Comparison of ENCODE assay signal across 8 cellular contexts in the genomic region with DNA sequence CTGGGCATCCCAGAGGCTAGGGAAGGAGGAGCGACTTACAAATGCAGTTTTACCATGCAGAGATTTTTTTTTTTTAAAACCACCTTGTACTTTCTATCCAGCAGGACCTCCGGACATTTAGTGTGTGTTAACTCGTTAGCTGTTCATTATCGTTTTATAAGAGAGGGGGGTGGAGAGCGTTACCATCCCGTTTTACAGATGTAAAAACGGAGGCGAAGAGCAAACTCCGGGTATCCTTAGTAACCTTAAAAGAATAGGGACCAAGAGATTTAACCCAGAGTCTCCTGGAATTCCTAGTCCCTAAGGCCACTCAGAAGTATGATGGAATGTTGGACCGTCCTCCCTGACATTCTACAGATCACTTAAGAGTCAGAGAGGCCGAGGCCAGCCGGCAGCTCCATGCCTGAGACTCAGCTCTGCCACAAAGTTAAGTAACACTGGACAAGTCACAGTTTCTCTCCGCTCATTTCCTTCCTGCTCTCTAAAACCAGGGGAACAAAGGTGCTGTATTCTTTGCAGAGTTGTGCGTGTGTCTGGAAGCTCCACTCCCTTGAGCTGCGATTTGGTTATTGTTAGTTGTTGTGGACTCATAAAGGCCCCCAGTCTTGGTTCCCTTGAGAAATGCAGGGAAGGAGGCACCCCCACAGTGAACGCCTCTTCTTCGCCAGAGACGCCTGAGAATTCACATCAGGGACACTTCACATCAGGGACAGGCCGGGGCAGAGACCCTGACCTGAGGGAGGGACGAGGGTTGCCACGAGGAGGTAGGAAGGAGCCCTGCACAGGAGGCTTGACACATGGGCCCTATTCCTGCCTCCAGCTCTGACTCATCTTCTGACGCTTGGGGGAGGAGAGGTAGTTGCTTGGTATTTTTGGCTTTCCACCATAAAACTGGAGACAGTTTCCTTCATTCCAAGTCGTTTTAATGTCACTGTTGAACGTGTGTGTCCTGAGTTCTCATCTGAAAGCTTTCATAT. TPM values are rescaled to one million over a fixed set of nuclear protein-coding genes. Genes with fewer than 3 reads are reported as not detected.
DNase-seq lines count a peak whose midpoint lies in the region; ATAC-seq and TF ChIP-seq lines count a peak whose summit lies in the region.

No MANE protein-coding gene starts in this region.

- peaks cover 21% of the 10 kb centered on the region for H4K20me1 ChIP-seq in Loucy (ENCODE audit: insufficient read depth, low read length, poor library complexity, severe bottlenecking)

- no peaks in the 10 kb centered on the region for H3K9me2 ChIP-seq in Loucy (replicated peaks; ENCODE audit: low read depth, low read length)

- peak overlapping the region; percentile 83 for H3K4me2 ChIP-seq in Loucy (ENCODE audit: low read depth, low read length, poor library complexity, severe bottlenecking)

- no peak for ATAC-seq in activated T-cell treated with anti-CD3 and anti-CD28 coated beads, Interleukin-2, amount 50 U/mL, for 4 hours
- ATAC-seq in HG02840 (IDR thresholded peaks at IDR 0.05; ENCODE audit: low FRiP score, unreplicated experiment), result no peak

- H3K4me3 ChIP-seq in Loucy (ENCODE audit: low read length, poor library complexity, severe bottlenecking) (peak overlapping the region; percentile 89), foreskin fibroblast (ENCODE audit: low read depth in 1 of 2, low read length in 2 of 2) (peak overlapping the region; percentile 66 to 88)

- no peaks in the 10 kb centered on the region for H3K9me3 Mint-ChIP-seq in activated T-cell treated with anti-CD3 and anti-CD28 coated beads, Interleukin-2, amount 50 U/mL, for 4 hours

- peak overlapping the region; percentile 55 for H2AFZ ChIP-seq in Loucy (ENCODE audit: low read length)

- peaks cover 34% of the 10 kb centered on the region for H3K4me1 Mint-ChIP-seq in activated T-cell treated with anti-CD3 and anti-CD28 coated beads, Interleukin-2, amount 50 U/mL, for 4 hours (ENCODE audit: low read depth)

- peaks cover 52% of the 10 kb centered on the region for H3K79me2 ChIP-seq in Loucy (ENCODE audit: insufficient read depth, low read length)

- no peaks in the 10 kb centered on the region for H3K27me3 ChIP-seq in Loucy (ENCODE audit: insufficient read depth, low read length, poor library complexity, severe bottlenecking)

- H3K4me3 Mint-ChIP-seq in activated T-cell treated with anti-CD3 and anti-CD28 coated beads, Interleukin-2, amount 50 U/mL, for 4 hours, result peak overlapping the region; percentile 92

- peaks cover 35% of the 10 kb centered on the region for H3K4me1 ChIP-seq in Loucy (ENCODE audit: insufficient read depth, low read length, poor library complexity, severe bottlenecking)

- no peaks in the 10 kb centered on the region for H3K36me3 Mint-ChIP-seq in activated T-cell treated with anti-CD3 and anti-CD28 coated beads, Interleukin-2, amount 50 U/mL, for 4 hours (ENCODE audit: insufficient read depth)

- H3K9me3 ChIP-seq in Loucy (ENCODE audit: insufficient read depth, low read depth, low read length), result no peaks in the 10 kb centered on the region

- peak overlapping the region; percentile 76 for H3K9ac ChIP-seq in Loucy (ENCODE audit: low read depth, low read length, poor library complexity, severe bottlenecking)

- TF ChIP-seq CTCF in Loucy (conservative IDR thresholded peaks at IDR 0.05; ENCODE audit: low read length) (no peak), foreskin fibroblast (IDR thresholded peaks at IDR 0.05; ENCODE audit: low read depth, low read length) (no peak)

- peak; percentile 14 for DNase-seq in GDM1 (lab: John Stamatoyannopoulos, UW)
- no peak for DNase-seq in activated T-cell treated with anti-CD3 and anti-CD28 coated beads, Interleukin-2, amount 50 U/mL, for 4 hours
- peak; percentile 80 to 90 for DNase-seq in foreskin fibroblast
- peak; percentile 38 for DNase-seq in occipital lobe (lab: John Stamatoyannopoulos, UW)
- DNase-seq in hippocampal formation (lab: John Stamatoyannopoulos, UW), result no peak
- no peak for DNase-seq in NCI-H2171 treated with DMSO at 0.1 percent for 48 hours (lab: John Stamatoyannopoulos, UW)

- H3F3A ChIP-seq in Loucy (ENCODE audit: low read depth), result 0 out of 2 replicates have a peak, but pooled peaks cover 3% of the 10 kb centered on the region

- no peaks in the 10 kb centered on the region for H3K27me3 Mint-ChIP-seq in activated T-cell treated with anti-CD3 and anti-CD28 coated beads, Interleukin-2, amount 50 U/mL, for 4 hours (ENCODE audit: low read depth)

- H3K36me3 ChIP-seq in Loucy (ENCODE audit: insufficient read depth, low read length), result no peaks in the 10 kb centered on the region

RNA-seq across cellular contexts. Expression of gene DUSP14, which starts 1.2 kb away (rescaled TPM):
- total RNA-seq in activated T-cell treated with anti-CD3 and anti-CD28 coated beads, Interleukin-2, amount 50 U/mL, for 4 hours, result 10 to 100 TPM; 18.2 to 21.8 (median 18.2) TPM
- 11.2 TPM for total RNA-seq in occipital lobe

Comparison
In these comparisons a context has a peak if more than half of its experiments do, and no peak if none do; other contexts are left out.
1. DNase-seq: peak in GDM1 (single experiment), foreskin fibroblast (2 of 2) and occipital lobe (single experiment); none in activated T-cell treated with anti-CD3 and anti-CD28 coated beads, Interleukin-2, amount 50 U/mL, for 4 hours (single experiment), hippocampal formation (0 of 2) and NCI-H2171 treated with DMSO at 0.1 percent for 48 hours (single experiment).